Comparison of ENCODE assay signal across 17 cellular contexts in the genomic region with DNA sequence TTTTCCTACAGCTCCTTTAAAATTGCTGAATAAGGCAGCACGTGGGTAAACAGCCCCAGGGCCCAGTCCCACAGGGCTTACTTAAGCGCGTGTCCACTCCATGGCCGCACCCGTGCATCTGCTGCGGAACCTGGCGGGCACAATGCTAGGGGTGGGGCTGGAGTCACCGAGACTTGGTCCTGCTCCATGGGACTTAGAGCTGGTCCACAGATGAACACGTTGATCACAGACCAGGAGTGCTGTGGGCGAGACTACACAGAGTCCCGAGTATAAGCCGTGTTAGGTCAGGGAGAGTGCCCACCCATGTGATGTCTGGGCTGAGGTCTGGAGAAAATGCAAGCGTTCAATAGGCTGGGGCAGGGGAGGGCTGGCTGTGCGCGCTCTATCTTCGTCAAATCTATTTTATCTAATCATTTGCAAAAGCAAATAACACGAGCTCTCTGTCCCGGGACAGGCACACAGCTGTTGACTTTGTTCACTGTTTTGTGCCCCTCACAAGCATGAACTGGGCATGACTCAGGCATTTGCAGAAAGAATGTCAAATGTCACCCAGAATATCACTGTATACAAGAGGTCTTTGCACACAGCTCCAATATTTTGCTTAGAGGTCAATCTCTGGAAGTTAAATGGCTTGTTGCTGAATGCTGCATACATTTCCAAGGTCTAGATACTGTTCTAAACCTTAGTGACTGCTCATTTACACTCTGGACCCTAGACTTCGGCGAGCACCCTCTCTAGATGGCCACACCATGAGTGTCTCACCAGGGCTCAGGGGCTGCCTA.
A peak's percentile ranks its signal among the peaks of the same experiment; 100 is the strongest.
DNase-seq lines count a peak whose midpoint lies in the region; ATAC-seq and TF ChIP-seq lines count a peak whose summit lies in the region.
"Had no signal": no experiment of that assay in that cellular context is flagged by ENCODE, and none has a peak within 500 bp of the region (broad histone marks: within the 10 kb centered on the region; RNA-seq: fewer than 3 reads in every experiment).

No MANE protein-coding gene starts in this region.

- intact Hi-C loops in Panc1 (cut with micrococcal nuclease; ENCODE audit: unreplicated experiment), result no loop called here

- peak; percentile 42 for DNase-seq in DMS53 (lab: John Stamatoyannopoulos, UW)
- no peak for DNase-seq in DMS53 treated with DMSO at 0.1 percent for 48 hours (lab: John Stamatoyannopoulos, UW; ENCODE audit: unreplicated experiment)
- DNase-seq in Panc1 (ENCODE audit: low read depth, low spot score), result no peak
- DNase-seq in left lobe of liver (ENCODE audit: low spot score), result peak; percentile 80
- no peak for DNase-seq in amniotic stem cell (lab: John Stamatoyannopoulos, UW)
- DNase-seq in effector CD8-positive, alpha-beta T cell (lab: John Stamatoyannopoulos, UW), result no peak
- no peak for DNase-seq in activated naive CD4-positive, alpha-beta T cell treated with Interleukin-2 at 50 U/mL for 16 hours
- DNase-seq: activated CD4-positive, alpha-beta T cell treated with anti-CD3 and anti-CD28 coated beads for 48 hours; activated T-cell treated with anti-CD3 and anti-CD28 coated beads, Interleukin-2, amount 50 U/mL, for 4 hours; heart right ventricle; kidney glomerular epithelial cell; MG63; NCI-H524 treated with DMSO at 0.1 percent for 48 hours; T-helper 9 cell had no signal

- in situ Hi-C loops in Panc1 (cut with HindIII; ENCODE audit: low pct_unique_long_range_greater_than_20kb, low sequenced_read_pairs), result no loop called here

- no peaks in the 10 kb centered on the region for H3K9me3 ChIP-seq in Panc1 (ENCODE audit: control insufficient read depth, insufficient read depth, low read depth, low read length)
- peaks cover 2% of the 10 kb centered on the region for H3K9me3 ChIP-seq in skeletal muscle satellite cell (replicated peaks; ENCODE audit: low read length)
- H3K9me3 ChIP-seq: HAP-1, MG63 had no signal

- CTCF ChIA-PET in Panc1 (lab: Charles Lee), result no interaction called here

- no peak for TF ChIP-seq CTCF in Panc1 (IDR thresholded peaks at IDR 0.05)

- H3K27ac ChIP-seq in Panc1 (ENCODE audit: low read length), result no peak overlapping the region
- H3K27ac ChIP-seq: heart right ventricle had no signal

- ATAC-seq in Panc1 (peak; percentile 81), left lobe of liver (peak; percentile 81)
- ATAC-seq: activated T-cell treated with anti-CD3 and anti-CD28 coated beads, Interleukin-2, amount 50 U/mL, for 4 hours; naive thymus-derived CD8-positive, alpha-beta T cell had no signal

- no peak overlapping the region for H3K9ac ChIP-seq in skeletal muscle satellite cell (ENCODE audit: low read depth, low read length)

- H3K27me3 ChIP-seq in Panc1 (ENCODE audit: control insufficient read depth, insufficient read depth, low read length), result no peaks in the 10 kb centered on the region
- H3K27me3 ChIP-seq in skeletal muscle satellite cell (ENCODE audit: control insufficient read depth, insufficient read depth, low read length), result peaks cover 4% of the 10 kb centered on the region
- H3K27me3 ChIP-seq: MG63 had no signal

- H3K4me3 ChIP-seq in Panc1 (ENCODE audit: low read depth in 2 of 2, low read length in 2 of 2), result no peak overlapping the region
- H3K4me3 ChIP-seq in skeletal muscle satellite cell (ENCODE audit: low read length), result peak overlapping the region; percentile 46
- H3K4me3 ChIP-seq: HAP-1, heart right ventricle, MG63 had no signal

- POLR2A ChIA-PET in Panc1 (lab: Charles Lee), result no interaction called here

- no peaks in the 10 kb centered on the region for H3K36me3 ChIP-seq in Panc1 (ENCODE audit: control insufficient read depth, insufficient read depth, low read length)
- no peaks in the 10 kb centered on the region for H3K36me3 ChIP-seq in skeletal muscle satellite cell (ENCODE audit: insufficient read depth, low read length)
- H3K36me3 ChIP-seq: HAP-1, heart right ventricle, MG63 had no signal

- peaks cover 13% of the 10 kb centered on the region for H3K4me1 ChIP-seq in Panc1 (ENCODE audit: control insufficient read depth, insufficient read depth, low read length)
- H3K4me1 ChIP-seq in skeletal muscle satellite cell (ENCODE audit: control insufficient read depth, insufficient read depth, low read length), result peaks cover 16% of the 10 kb centered on the region
- H3K4me1 ChIP-seq: HAP-1 had no signal

- no TSS peak for BruUV-seq in Panc1 (replicated peaks; lab: Mats Ljungman, UMichigan)

- H3K4me2 ChIP-seq in skeletal muscle satellite cell (ENCODE audit: low read length), result peak overlapping the region; percentile 55

Comparison
In these comparisons a context has a peak if more than half of its experiments do, and no peak if none do; other contexts are left out.
1. DNase-seq: peak in DMS53 (single experiment) and left lobe of liver (single experiment); none in DMS53 treated with DMSO at 0.1 percent for 48 hours (single experiment), Panc1 (single experiment), amniotic stem cell (single experiment), effector CD8-positive, alpha-beta T cell (single experiment) and activated naive CD4-positive, alpha-beta T cell treated with Interleukin-2 at 50 U/mL for 16 hours (single experiment).